ENCODE assay signal across 14 cellular contexts in genomic region chr3:130345487-130346079, GRCh38. TPM values are rescaled to one million over a fixed set of nuclear protein-coding genes. Genes with fewer than 3 reads are reported as not detected.
DNase-seq lines count a peak whose midpoint lies in the region; TF ChIP-seq lines count a peak whose summit lies in the region.
"Had no signal": no experiment of that assay in that cellular context is flagged by ENCODE, and none has a peak within 500 bp of the region (broad histone marks: within the 10 kb centered on the region; RNA-seq: fewer than 3 reads in every experiment).

Gene COL6A5, plus strand, starts transcription at chr3:130345672. Its CDS starts 27,967 bp downstream, at chr3:130373639.

- H3K4me2 ChIP-seq in mesendoderm (ENCODE audit: low read length): peak within 1 kb of the TSS; percentile 22

- H2BK15ac ChIP-seq in mesendoderm (replicated peaks; ENCODE audit: low read depth): no peak within 1 kb of the TSS

- POLR2A ChIA-PET in Caco-2 (lab: Charles Lee): no interaction called here

- H3K4me1 ChIP-seq in Caco-2 (no peaks in the 10 kb centered on the region), mesendoderm (ENCODE audit: control insufficient read depth, low read depth, low read length) (no peaks in the 10 kb centered on the region)
- H3K4me1 ChIP-seq: uterus had no signal

- intact Hi-C loops in Caco-2 (cut with micrococcal nuclease; ENCODE audit: unreplicated experiment): no loop called here

- H3K9me3 Mint-ChIP-seq in Caco-2 (ENCODE audit: unreplicated experiment): no peaks in the 10 kb centered on the region
- H3K9me3 Mint-ChIP-seq: central memory CD8-positive, alpha-beta T cell had no signal

- no peak within 1 kb of the TSS for H3K9ac ChIP-seq in mesendoderm (ENCODE audit: low read length)

- H3K27ac ChIP-seq in mesendoderm (ENCODE audit: low read depth, low read length): no peak within 1 kb of the TSS
- H3K27ac ChIP-seq: uterus had no signal

- no peak within 1 kb of the TSS for H3K18ac ChIP-seq in mesendoderm (ENCODE audit: low read length)

- TF ChIP-seq CTCF in Caco-2 (IDR thresholded peaks at IDR 0.05; ENCODE audit: insufficient read depth in 1 of 2, low read depth in 1 of 2, low read length in 1 of 2, severe bottlenecking in 1 of 2, unreplicated experiment in 1 of 2): no peak

- H4K8ac ChIP-seq in mesendoderm (ENCODE audit: low read depth, low read length): peak within 1 kb of the TSS; percentile 56

- no peak within 1 kb of the TSS for H2BK120ac ChIP-seq in mesendoderm (ENCODE audit: low read depth, low read length)

- DNase-seq in Caco-2 (no peak), NCI-H1105 treated with DMSO at 0.1 percent for 48 hours (lab: John Stamatoyannopoulos, UW) (peak; percentile 8), erythroblast (lab: John Stamatoyannopoulos, UW) (peak; percentile 56 to 64), mesendoderm (peak; percentile 15), superior temporal gyrus (ENCODE audit: extremely low spot score) (no peak), SHP77 treated with DMSO at 0.1 percent for 48 hours (lab: John Stamatoyannopoulos, UW) (no peak), NAMALWA (ENCODE audit: low spot score) (no peak), midbrain (lab: John Stamatoyannopoulos, UW) (no peak)
- DNase-seq: activated CD4-positive, alpha-beta T cell treated with anti-CD3 and anti-CD28 coated beads for 1 hour; CD4-positive, CD25-positive, alpha-beta regulatory T cell; Kasumi-1; NCI-H345; uterus had no signal

- TF ChIP-seq POLR2A in erythroblast (IDR thresholded peaks at IDR 0.05; ENCODE audit: low read length): no peak

- CTCF ChIA-PET in Caco-2 (lab: Charles Lee): no interaction called here

- H2BK5ac ChIP-seq in mesendoderm (ENCODE audit: low read length): no peak within 1 kb of the TSS

- no peaks in the 10 kb centered on the region for H3K36me3 Mint-ChIP-seq in Caco-2 (ENCODE audit: insufficient read depth, unreplicated experiment)
- H3K36me3 Mint-ChIP-seq: CD4-positive, CD25-positive, alpha-beta regulatory T cell had no signal

- no peak within 1 kb of the TSS for H3K27ac Mint-ChIP-seq in Caco-2 (ENCODE audit: unreplicated experiment)
- H3K27ac Mint-ChIP-seq: CD4-positive, CD25-positive, alpha-beta regulatory T cell had no signal

- no peaks in the 10 kb centered on the region for H3K79me2 ChIP-seq in mesendoderm (ENCODE audit: control insufficient read depth, insufficient read depth, low read length)

- H3K27me3 Mint-ChIP-seq in Caco-2 (ENCODE audit: insufficient read depth, unreplicated experiment): peaks cover 6% of the 10 kb centered on the region

- H3K9me3 ChIP-seq in Caco-2: no peaks in the 10 kb centered on the region
- H3K9me3 ChIP-seq: uterus had no signal

- H3K79me1 ChIP-seq in mesendoderm (ENCODE audit: low read length): no peaks in the 10 kb centered on the region

- WGBS in mesendoderm (ENCODE audit: extremely low coverage, insufficient coverage, low lambda C conversion rate): no CpG with 5 or more reads among the region's 41 CpGs

- H3K4me3 Mint-ChIP-seq in Caco-2 (ENCODE audit: unreplicated experiment): peak within 1 kb of the TSS; percentile 37
- H3K4me3 Mint-ChIP-seq: CD4-positive, CD25-positive, alpha-beta regulatory T cell; central memory CD8-positive, alpha-beta T cell had no signal

- H3K4ac ChIP-seq in mesendoderm (ENCODE audit: low read depth, low read length): no peak within 1 kb of the TSS

- BruUV-seq in Caco-2 (replicated peaks; lab: Mats Ljungman, UMichigan): no TSS peak

- H4K5ac ChIP-seq in mesendoderm (ENCODE audit: low read length): no peak within 1 kb of the TSS

- H3K27me3 ChIP-seq in Caco-2 (replicated peaks; ENCODE audit: control insufficient read depth, insufficient read depth, low read length) (no peaks in the 10 kb centered on the region), mesendoderm (ENCODE audit: insufficient read depth, low read length, poor library complexity) (peaks cover 12% of the 10 kb centered on the region)
- H3K27me3 ChIP-seq: uterus had no signal

- H3K4me1 Mint-ChIP-seq in Caco-2 (ENCODE audit: low read depth, unreplicated experiment): no peaks in the 10 kb centered on the region
- H3K4me1 Mint-ChIP-seq: CD4-positive, CD25-positive, alpha-beta regulatory T cell; central memory CD8-positive, alpha-beta T cell had no signal

- no peaks in the 10 kb centered on the region for H3K36me3 ChIP-seq in Caco-2 (ENCODE audit: control insufficient read depth, insufficient read depth, low read length)
- H3K36me3 ChIP-seq in mesendoderm (ENCODE audit: control insufficient read depth, insufficient read depth, low read length): no peaks in the 10 kb centered on the region
- H3K36me3 ChIP-seq: uterus had no signal

- H3K4me3 ChIP-seq in Caco-2 (ENCODE audit: low read depth, low read length) (no peak within 1 kb of the TSS), mesendoderm (ENCODE audit: low read length) (no peak within 1 kb of the TSS)
- H3K4me3 ChIP-seq: uterus had no signal

- H3K56ac ChIP-seq in mesendoderm (ENCODE audit: low read length): peak within 1 kb of the TSS; percentile 28

- H3K23ac ChIP-seq in mesendoderm (ENCODE audit: low read length): no peak within 1 kb of the TSS

- no peak within 1 kb of the TSS for H2AK5ac ChIP-seq in mesendoderm (ENCODE audit: low read length)

RNA-seq across cellular contexts. Expression of gene COL6A5, which starts in this region (rescaled TPM):
- not detected in 2 replicates for total RNA-seq in Caco-2 (2022)
- 0.03 TPM for polyA plus RNA-seq in mesendoderm (2013, experiment 1 of 2)
- 0.03 TPM for polyA plus RNA-seq in mesendoderm (2013, experiment 2 of 2)
- total RNA-seq: CD4-positive, CD25-positive, alpha-beta regulatory T cell had no signal
- polyA plus RNA-seq: CD4-positive, CD25-positive, alpha-beta regulatory T cell had no signal

Comparison
In these comparisons a context has a peak if more than half of its experiments do, and no peak if none do; other contexts are left out.
1. DNase-seq: peak in NCI-H1105 treated with DMSO at 0.1 percent for 48 hours (single experiment), erythroblast (2 of 2) and mesendoderm (single experiment); none in Caco-2 (0 of 2), superior temporal gyrus (single experiment), SHP77 treated with DMSO at 0.1 percent for 48 hours (single experiment), NAMALWA (single experiment) and midbrain (single experiment).